Comparison of ENCODE assay signal across 4 cellular contexts in genomic region chr10:128393546-128393945, GRCh38.
"Had no signal": no experiment of that assay in that cellular context is flagged by ENCODE, and none has a peak within 500 bp of the region (broad histone marks: within the 10 kb centered on the region; RNA-seq: fewer than 3 reads in every experiment).

No MANE protein-coding gene starts in this region.

- H3K27ac ChIP-seq: HL-60 had no signal

- DNase-seq: IMR-90 had no signal

- H3K4me3 ChIP-seq: K562 had no signal

- H3K4me1 Mint-ChIP-seq: IgD-negative memory B cell had no signal

- H3K27ac Mint-ChIP-seq: IgD-negative memory B cell had no signal

- H3K4me3 Mint-ChIP-seq: IgD-negative memory B cell had no signal

- H3K36me3 Mint-ChIP-seq: IgD-negative memory B cell had no signal
